ENCODE assay signal across 17 cellular contexts in the genomic region with DNA sequence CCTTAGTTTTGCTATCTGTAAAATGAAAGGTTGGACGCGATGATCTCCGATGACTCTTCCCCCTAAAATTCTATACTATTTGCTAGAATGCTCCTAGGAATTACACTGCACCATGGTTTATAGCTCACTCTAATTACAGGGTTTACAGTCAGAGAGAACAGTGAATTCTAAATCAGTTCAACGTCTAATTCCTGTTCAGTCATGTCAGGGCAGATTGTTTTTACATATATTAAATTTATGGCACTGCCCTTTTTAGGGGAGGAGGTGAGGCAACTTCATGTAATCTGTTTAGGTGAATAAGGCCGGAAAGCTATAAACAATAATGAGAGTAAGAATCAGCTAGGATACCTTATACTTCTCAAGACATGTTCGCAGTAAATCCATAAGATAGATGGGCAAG.
"Had no signal": no experiment of that assay in that cellular context is flagged by ENCODE, and none has a peak within 500 bp of the region (broad histone marks: within the 10 kb centered on the region; RNA-seq: fewer than 3 reads in every experiment).

No MANE protein-coding gene starts in this region.

- ATAC-seq: left lobe of liver; mucosa of descending colon; natural killer cell treated with Interleukin-12 subunit alpha and Interleukin-12 subunit beta and Interleukin-15 and Interleukin-18, amount 100 ng/mL, for 72 hours; sciatic nerve; stimulated activated effector memory CD8-positive, alpha-beta T cell treated with anti-CD3 and anti-CD28 coated beads, Interleukin-12 subunit alpha, Interleukin-12 subunit beta, amount 100 ng/mL, for 72 hours had no signal

- DNase-seq: dermis blood vessel endothelial cell; effector memory CD4-positive, alpha-beta T cell; hypothalamus; immature natural killer cell; islet precursor cell; mucosa of descending colon; naive B cell; stimulated activated CD4-positive, alpha-beta T cell treated with anti-CD3 and anti-CD28 coated beads, Interleukin-2, amount 100 ng/mL, for 24 hours; stimulated activated CD4-positive, alpha-beta T cell treated with anti-CD3 and anti-CD28 coated beads, Interleukin-4, amount 100 ng/mL, for 24 hours; stimulated activated naive CD4-positive, alpha-beta T cell treated with Interleukin-2 at 50 U/mL for 16 hours; stomach; thyroid gland; trophoblast cell had no signal
